Comparison of ENCODE assay signal across 10 cellular contexts in the genomic region with DNA sequence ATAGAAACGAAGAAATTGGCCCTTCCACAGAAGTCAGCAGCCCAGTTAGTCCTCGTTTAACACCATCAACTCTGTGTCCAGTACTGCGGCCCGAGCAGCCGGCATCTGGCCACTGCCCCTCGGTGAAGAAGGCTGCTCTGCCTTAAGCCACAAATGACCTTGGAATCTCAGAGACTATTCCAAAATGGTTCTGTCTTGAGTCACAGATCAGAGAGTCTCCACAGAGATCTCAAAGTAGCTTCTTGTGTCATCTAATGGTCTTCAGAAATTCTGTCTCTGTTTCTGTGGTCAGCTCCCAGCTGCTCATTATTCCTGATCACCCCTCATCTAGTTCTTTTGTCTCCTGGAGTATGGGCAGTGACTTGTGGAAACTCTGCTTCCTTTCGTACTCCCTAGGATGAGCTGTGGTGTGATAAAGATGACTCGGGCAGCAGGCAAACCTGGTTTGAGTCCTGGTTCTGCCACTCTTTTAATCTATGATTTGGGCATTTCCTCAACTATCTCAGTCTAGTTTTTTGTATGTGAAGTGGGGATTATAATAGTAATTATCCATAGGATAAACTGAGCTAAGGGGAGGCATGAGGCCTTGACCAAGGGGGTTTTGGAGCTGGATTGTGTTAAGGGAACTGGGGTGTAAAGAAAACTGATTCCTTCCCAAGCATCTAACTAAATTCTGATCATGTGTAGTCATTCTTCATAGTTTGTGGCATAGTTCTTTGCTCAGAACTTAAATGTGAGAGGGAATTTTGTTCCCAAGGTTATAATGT. TPM values are rescaled to one million over a fixed set of nuclear protein-coding genes. Genes with fewer than 3 reads are reported as not detected.
DNase-seq lines count a peak whose midpoint lies in the region; ATAC-seq, FAIRE-seq and TF ChIP-seq lines count a peak whose summit lies in the region.
"Had no signal": no experiment of that assay in that cellular context is flagged by ENCODE, and none has a peak within 500 bp of the region (broad histone marks: within the 10 kb centered on the region; RNA-seq: fewer than 3 reads in every experiment).

No MANE protein-coding gene starts in this region.

- ATAC-seq in HG02588 (IDR thresholded peaks at IDR 0.05; ENCODE audit: unreplicated experiment) (no peak), GM21737 (IDR thresholded peaks at IDR 0.05; ENCODE audit: unreplicated experiment) (no peak)

- TF ChIP-seq EP300 in ovary (IDR thresholded peaks at IDR 0.05), result no peak

- H3K36me3 ChIP-seq in ovary (no peaks in the 10 kb centered on the region), MG63 (peaks cover 4% of the 10 kb centered on the region; the same call in 1 of the 2 replicates)

- CTCF ChIA-PET in AG04449 (lab: Yijun Ruan, JAX), result interaction anchor here (1.3 kb wide), 2 partner anchors 232 to 334 kb away, joined by 5 to 7 read pairs; no protein-coding TSS in a partner anchor

- TF ChIP-seq POLR2A in ovary (IDR thresholded peaks at IDR 0.05), result no peak

- FAIRE-seq in RCC 7860 (lab: Jason Lieb, UNC), result peak; percentile 7
- no peak for FAIRE-seq in HTR-8/SVneo (lab: Jason Lieb, UNC)

- H3K27me3 ChIP-seq in ovary (no peaks in the 10 kb centered on the region), MG63 (no peaks in the 10 kb centered on the region)

- TF ChIP-seq CTCF in AG04449 (IDR thresholded peaks at IDR 0.05; ENCODE audit: insufficient read depth, low read length, missing control alignments) (no peak), ovary (IDR thresholded peaks at IDR 0.05) (no peak)

- peaks cover 14% of the 10 kb centered on the region for H3K4me1 ChIP-seq in ovary (ENCODE audit: insufficient read depth)

- H3K9me3 ChIP-seq in ovary, result no peaks in the 10 kb centered on the region
- no peaks in the 10 kb centered on the region for H3K9me3 ChIP-seq in MG63

- DNase-seq in AG04449 (ENCODE audit: low read depth, low spot score) (peak; percentile 63), RCC 7860 (ENCODE audit: low spot score) (peak; percentile 79), fibroblast of peridontal ligament (ENCODE audit: extremely low read depth) (peak; percentile 95), ovary (peak; percentile 44 to 64 (median 49)), HTR-8/SVneo (ENCODE audit: insufficient read length, low spot score) (no peak), MG63 (no peak)
- DNase-seq: NCI-H2081, T-helper 9 cell had no signal

- WGBS in ovary, 3 donors, result 8 to 29% (median 21%) methylated on average over 8 of the region's 8 CpGs

- intact Hi-C loops in ovary (cut with DNase I), result no loop called here

- no peak overlapping the region for H3K4me3 ChIP-seq in AG04449 (ENCODE audit: low read depth, low read length)
- no peak overlapping the region for H3K4me3 ChIP-seq in ovary
- no peak overlapping the region for H3K4me3 ChIP-seq in MG63

- H3K27ac ChIP-seq in ovary, result peak overlapping the region; percentile 49 to 74

- POLR2A ChIA-PET in AG04449 (lab: Yijun Ruan, JAX), result interaction anchor here (0.8 to 1.1 kb wide), 2 partner anchors 8 to 387 kb away, joined by 3 read pairs; no protein-coding TSS in a partner anchor

RNA-seq across cellular contexts. Expression of a gene that starts 22.6 kb away (rescaled TPM):
- total RNA-seq in ovary, result 100 to 1,000 TPM in 1 of 7 donors, 10 to 100 TPM in 6; 36.9 to 106 (median 85.4) TPM
- 10 to 100 TPM; 43.4 to 86.7 TPM for polyA plus RNA-seq in ovary
- total RNA-seq in MG63 (2014; rRNA removed; shearing (Covaris generic); ENCODE audit: low replicate concordance), result 3.8 and 5.6 TPM in 2 replicates

Comparison
In these comparisons a context has a peak if more than half of its experiments do, and no peak if none do; other contexts are left out.
1. DNase-seq: peak in AG04449 (single experiment), RCC 7860 (single experiment), fibroblast of peridontal ligament (single experiment) and ovary (5 of 5); none in HTR-8/SVneo (single experiment) and MG63 (single experiment).